Comparison of ENCODE assay signal across 21 cellular contexts in the genomic region with DNA sequence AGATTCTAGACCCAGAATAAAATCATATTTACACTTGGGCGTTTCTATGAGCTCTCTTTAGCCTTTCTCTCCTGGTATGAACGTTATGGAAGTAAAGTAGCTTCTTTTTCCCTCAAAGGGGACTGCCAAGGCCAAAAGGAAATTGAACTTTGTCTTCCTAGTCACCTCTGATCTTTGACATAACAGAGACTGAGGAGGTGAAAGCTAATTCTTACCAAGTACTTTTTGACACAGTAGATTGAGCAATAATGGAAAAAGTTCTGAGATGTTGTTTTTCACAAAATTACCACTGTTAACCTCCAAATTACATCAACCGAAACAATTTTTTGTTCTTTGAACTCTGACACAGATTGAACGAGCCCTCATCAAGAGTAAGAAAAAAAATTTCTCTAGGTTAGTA.
A peak's percentile ranks its signal among the peaks of the same experiment; 100 is the strongest.
DNase-seq lines count a peak whose midpoint lies in the region; ATAC-seq, FAIRE-seq and TF ChIP-seq lines count a peak whose summit lies in the region.
"Had no signal": no experiment of that assay in that cellular context is flagged by ENCODE, and none has a peak within 500 bp of the region (broad histone marks: within the 10 kb centered on the region; RNA-seq: fewer than 3 reads in every experiment).

No MANE protein-coding gene starts in this region.

- TF ChIP-seq RAD21 in liver (IDR thresholded peaks at IDR 0.05) (peak in 1 of 2 donors; percentile 6), HepG2 (CRISPR knock-in tag; IDR thresholded peaks at IDR 0.05) (no peak), GM12878 (IDR thresholded peaks at IDR 0.05; ENCODE audit: insufficient read depth, low read depth, low read length) (no peak)

- H3K36me3 ChIP-seq in liver (ENCODE audit: control insufficient read depth in 4 of 4, insufficient read depth in 3 of 4, low read depth in 1 of 4, low read length in 3 of 4), result no peaks in the 10 kb centered on the region
- H3K36me3 ChIP-seq in HepG2 (replicated peaks in 1 of 2; ENCODE audit: control insufficient read depth in 1 of 2, insufficient read depth in 2 of 2, low read length in 2 of 2), result no peaks in the 10 kb centered on the region
- no peaks in the 10 kb centered on the region for H3K36me3 ChIP-seq in GM12878 (ENCODE audit: control insufficient read depth in 2 of 2, insufficient read depth in 2 of 2, low read length in 1 of 2)
- no peaks in the 10 kb centered on the region for H3K36me3 ChIP-seq in right lobe of liver
- H3K36me3 ChIP-seq: BLaER1 treated with 17β-estradiol and CSF1 and Interleukin-3, amounts not matched to agents 10 nM and 100 nM had no signal

- no peak overlapping the region for H3K27ac ChIP-seq in liver (ENCODE audit: low read depth in 1 of 2, low read length in 2 of 2)
- no peak overlapping the region for H3K27ac ChIP-seq in HepG2 (ENCODE audit: extremely low read length, insufficient read depth, low read length)
- H3K27ac ChIP-seq in GM12878 (ENCODE audit: control insufficient read depth, insufficient read depth), result no peak overlapping the region
- H3K27ac ChIP-seq in right lobe of liver, result peak overlapping the region in 1 of 3 donors; percentile 10
- H3K27ac ChIP-seq in substantia nigra (ENCODE audit: low read depth, low read length, poor library complexity, severe bottlenecking), result no peak overlapping the region
- H3K27ac ChIP-seq: 22Rv1; A549; BLaER1 treated with 17β-estradiol and CSF1 and Interleukin-3, amounts not matched to agents 10 nM and 100 nM; C4-2B had no signal

- H3K9ac ChIP-seq in liver (ENCODE audit: low read depth in 1 of 2, low read length in 2 of 2), result no peak overlapping the region
- H3K9ac ChIP-seq in HepG2 (ENCODE audit: insufficient read depth, low read depth, low read length), result no peak overlapping the region
- no peak overlapping the region for H3K9ac ChIP-seq in GM12878 (ENCODE audit: control insufficient read depth, insufficient read depth, low read length)
- H3K9ac ChIP-seq: BLaER1 treated with 17β-estradiol and CSF1 and Interleukin-3, amounts not matched to agents 10 nM and 100 nM had no signal

- no peak for FAIRE-seq in HepG2 (lab: Jason Lieb, UNC)
- FAIRE-seq in GM12878 (lab: Jason Lieb, UNC), result no peak
- FAIRE-seq: A549, D721Med, G401.6, GM12892, GM18507 had no signal

- SMC1A ChIA-PET in GM12878 (lab: Charles Lee; ENCODE audit: uncharacterized antibody, unreplicated experiment), result no interaction called here

- TF ChIP-seq CTCF in liver (IDR thresholded peaks at IDR 0.05; ENCODE audit: low read depth, low read length, missing input control), result no peak
- no peak for TF ChIP-seq CTCF in HepG2 (CRISPR knock-in tag; IDR thresholded peaks at IDR 0.05)
- no peak for TF ChIP-seq CTCF in GM12878 (IDR thresholded peaks at IDR 0.05 in 2 of 3, conservative IDR thresholded peaks at IDR 0.05 in 1 of 3; ENCODE audit: control insufficient read depth in 2 of 3, extremely low read depth in 1 of 3, insufficient read depth in 1 of 3, low read depth in 3 of 3, low read length in 3 of 3)
- TF ChIP-seq CTCF in right lobe of liver (IDR thresholded peaks at IDR 0.05), result no peak

- H3K4me3 ChIP-seq in liver (ENCODE audit: low read depth in 1 of 3, low read length in 3 of 3) (no peak overlapping the region), HepG2 (replicated peaks in 1 of 3; ENCODE audit: insufficient read depth in 1 of 3, low read depth in 2 of 3, low read length in 3 of 3) (no peak overlapping the region), GM12878 (no peak overlapping the region), right lobe of liver (no peak overlapping the region)
- H3K4me3 ChIP-seq: A549; BLaER1 treated with 17β-estradiol and CSF1 and Interleukin-3, amounts not matched to agents 10 nM and 100 nM had no signal

- BruUV-seq in HepG2 (replicated peaks; lab: Mats Ljungman, UMichigan) (no TSS peak), GM12878 (replicated peaks; lab: Mats Ljungman, UMichigan) (no TSS peak)

- H3K27me3 ChIP-seq in liver (ENCODE audit: control insufficient read depth in 4 of 4, insufficient read depth in 4 of 4, low read length in 3 of 4) (no peaks in the 10 kb centered on the region), HepG2 (ENCODE audit: control insufficient read depth in 1 of 2, insufficient read depth in 2 of 2, low read length in 2 of 2) (no peaks in the 10 kb centered on the region), GM12878 (replicated peaks in 1 of 2; ENCODE audit: control insufficient read depth in 2 of 2, insufficient read depth in 2 of 2, low read length in 1 of 2) (no peaks in the 10 kb centered on the region), right lobe of liver (no peaks in the 10 kb centered on the region)
- H3K27me3 ChIP-seq: BLaER1 treated with 17β-estradiol and CSF1 and Interleukin-3, amounts not matched to agents 10 nM and 100 nM had no signal

- POLR2A ChIA-PET in HepG2 (lab: Yijun Ruan, JAX) (no interaction called here), GM12878 (lab: Charles Lee) (no interaction called here)

- no peak for DNase-seq in HepG2 (ENCODE audit: low spot score)
- DNase-seq in GM12878 (ENCODE audit: low read depth, low spot score), result no peak
- no peak for DNase-seq in right lobe of liver
- no peak for DNase-seq in substantia nigra (lab: John Stamatoyannopoulos, UW)
- DNase-seq: AML-193; Caco-2; Calu3; CD4-positive, alpha-beta T cell; CD8-positive, alpha-beta T cell; DMS79 treated with DMSO at 0.1 percent for 48 hours; GF-D8 had no signal

- H3K79me2 ChIP-seq in HepG2 (ENCODE audit: insufficient read depth, low read length) (no peaks in the 10 kb centered on the region), GM12878 (ENCODE audit: control insufficient read depth, insufficient read depth, low read length) (no peaks in the 10 kb centered on the region)

- H3K4me1 ChIP-seq in liver (ENCODE audit: control insufficient read depth in 4 of 4, insufficient read depth in 4 of 4, low read length in 3 of 4) (no peaks in the 10 kb centered on the region), HepG2 (ENCODE audit: insufficient read depth, low read length) (no peaks in the 10 kb centered on the region), GM12878 (ENCODE audit: control insufficient read depth, insufficient read depth, low read length) (no peaks in the 10 kb centered on the region), right lobe of liver (no peaks in the 10 kb centered on the region)
- H3K4me1 ChIP-seq: A549; BLaER1 treated with 17β-estradiol and CSF1 and Interleukin-3, amounts not matched to agents 10 nM and 100 nM; Caco-2 had no signal

- in situ Hi-C loops in HepG2 (cut with HindIII; ENCODE audit: extremely low pct_ligation_motif_present, low pct_unique_long_range_greater_than_20kb) (no loop called here), GM12878 (cut with MboI) (no loop called here)

- RAD21 ChIA-PET in GM12878 (lab: Charles Lee; ENCODE audit: unreplicated experiment), result no interaction called here

- H4K20me1 ChIP-seq in HepG2 (ENCODE audit: insufficient read depth, low read length) (no peaks in the 10 kb centered on the region), GM12878 (ENCODE audit: control insufficient read depth, insufficient read depth) (no peaks in the 10 kb centered on the region)
- H4K20me1 ChIP-seq: BLaER1 treated with 17β-estradiol and CSF1 and Interleukin-3, amounts not matched to agents 10 nM and 100 nM had no signal

- H3K4me2 ChIP-seq in HepG2 (ENCODE audit: low read depth, low read length) (no peak overlapping the region), GM12878 (ENCODE audit: control insufficient read depth, insufficient read depth) (no peak overlapping the region)
- H3K4me2 ChIP-seq: A549; BLaER1 treated with 17β-estradiol and CSF1 and Interleukin-3, amounts not matched to agents 10 nM and 100 nM had no signal

- 29% methylated on average over 4 of the region's 4 CpGs for WGBS in liver
- 0% methylated on average over 4 of the region's 4 CpGs for WGBS in HepG2 (ENCODE audit: low lambda C conversion rate)
- 0% methylated on average over 4 of the region's 4 CpGs for WGBS in GM12878 (ENCODE audit: insufficient coverage, insufficient replicate concordance, low lambda C conversion rate, missing lambda C conversion rate)
- WGBS in right lobe of liver (ENCODE audit: insufficient coverage, low coverage, low lambda C conversion rate, missing lambda C conversion rate), result 20% methylated on average over 4 of the region's 4 CpGs

- no peak for TF ChIP-seq EP300 in HepG2 (IDR thresholded peaks at IDR 0.05; ENCODE audit: low read depth in 2 of 2, low read length in 2 of 2)
- no peak for TF ChIP-seq EP300 in HepG2 (CRISPR knock-in tag; IDR thresholded peaks at IDR 0.05; ENCODE audit: borderline replicate concordance)
- TF ChIP-seq EP300 in GM12878 (IDR thresholded peaks at IDR 0.05; ENCODE audit: borderline replicate concordance in 1 of 2, control insufficient read depth in 1 of 2, low read depth in 2 of 2, low read length in 2 of 2), result no peak

- intact Hi-C loops in HepG2 (cut with micrococcal nuclease; ENCODE audit: unreplicated experiment), result no loop called here
- intact Hi-C loops in GM12878 (cut with micrococcal nuclease; ENCODE audit: unreplicated experiment), result no loop called here
- intact Hi-C loops in right lobe of liver (cut with DNase I), result no loop called here

- TF ChIP-seq POLR2A in HepG2 (IDR thresholded peaks at IDR 0.05; ENCODE audit: insufficient read depth in 1 of 2, low read depth in 2 of 2, low read length in 2 of 2) (no peak), GM12878 (IDR thresholded peaks at IDR 0.05; ENCODE audit: low read depth, low read length) (no peak), right lobe of liver (IDR thresholded peaks at IDR 0.05) (no peak)

- ATAC-seq in HepG2 (no peak), GM12878 (no peak), right lobe of liver (peak; percentile 24 to 66 (median 57)), GM21619 (IDR thresholded peaks at IDR 0.05; ENCODE audit: unreplicated experiment) (no peak)
- ATAC-seq: A549; CD8-positive, alpha-beta T cell had no signal

- H2AFZ ChIP-seq in HepG2 (ENCODE audit: low read length) (no peak overlapping the region), GM12878 (ENCODE audit: control insufficient read depth, low read depth, low read length) (no peak overlapping the region)

- H3K9me3 ChIP-seq in liver (ENCODE audit: control insufficient read depth in 4 of 4, low read length in 3 of 4), result no peaks in the 10 kb centered on the region
- H3K9me3 ChIP-seq in HepG2 (ENCODE audit: low read length), result no peaks in the 10 kb centered on the region
- H3K9me3 ChIP-seq in GM12878 (replicated peaks; ENCODE audit: control insufficient read depth, insufficient read depth, low read length), result no peaks in the 10 kb centered on the region
- no peaks in the 10 kb centered on the region for H3K9me3 ChIP-seq in right lobe of liver
- H3K9me3 ChIP-seq: A549, Caco-2 had no signal

- CTCF ChIA-PET in HepG2 (lab: Yijun Ruan, JAX; ENCODE audit: low intra/inter-chr PET ratio, low total read pairs), result no interaction called here
- CTCF ChIA-PET in GM12878 (lab: Yijun Ruan, JAX), result interaction anchor here (0.5 to 2.6 kb wide), 3 partner anchors 17 to 85 kb away, joined by 3 to 13 read pairs (median 4); no protein-coding TSS in a partner anchor

TF ChIP-seq in liver, 16 proteins besides CTCF, POLR2A, EP300 and RAD21 (continues in another document):
- no peak for TF ChIP-seq FOXA1 (IDR thresholded peaks at IDR 0.05)
- TF ChIP-seq YY1 (IDR thresholded peaks at IDR 0.05), result no peak

TF ChIP-seq in HepG2, 621 proteins besides CTCF, POLR2A, EP300 and RAD21 (continues in another document):
- no peak for TF ChIP-seq HOXD1 (CRISPR knock-in tag; IDR thresholded peaks at IDR 0.05)

TF ChIP-seq in GM12878, 131 proteins besides CTCF, POLR2A, EP300 and RAD21:
- 0 out of 2 replicates have a peak, but pooled peaks have one; percentile 37 for TF ChIP-seq NR2F1 (conservative IDR thresholded peaks at IDR 0.05)
- TF ChIP-seq DPF2 (IDR thresholded peaks at IDR 0.05), result no peak

Comparison
In these comparisons a context has a peak if more than half of its experiments do, and no peak if none do; other contexts are left out.
1. ATAC-seq: peak in right lobe of liver (4 of 4); none in HepG2 (single experiment), GM12878 (single experiment) and GM21619 (single experiment).